16 cellular contexts compared by ENCODE assay signal in genomic region chr7:130353196-130353595, GRCh38. TPM values are rescaled to one million over a fixed set of nuclear protein-coding genes. Genes with fewer than 3 reads are reported as not detected.
DNase-seq lines count a peak whose midpoint lies in the region; ATAC-seq and TF ChIP-seq lines count a peak whose summit lies in the region.
"Had no signal": no experiment of that assay in that cellular context is flagged by ENCODE, and none has a peak within 500 bp of the region (broad histone marks: within the 10 kb centered on the region; RNA-seq: fewer than 3 reads in every experiment).

No MANE protein-coding gene starts in this region.

- peak overlapping the region; percentile 11 for H2BK5ac ChIP-seq in mesenchymal stem cell (ENCODE audit: low read depth, low read length, poor library complexity, severe bottlenecking)

- ATAC-seq in heart right ventricle (no peak), Right ventricle myocardium superior (ENCODE audit: poor library complexity) (no peak), psoas muscle (no peak), GM19455 (IDR thresholded peaks at IDR 0.05; ENCODE audit: unreplicated experiment) (no peak), GM21737 (IDR thresholded peaks at IDR 0.05; ENCODE audit: unreplicated experiment) (no peak)
- ATAC-seq: WTC11 had no signal

- H3K4ac ChIP-seq in mesenchymal stem cell (ENCODE audit: low read depth in 1 of 2, low read length in 2 of 2): peak overlapping the region; percentile 95 to 97

- peak overlapping the region in 6 of 10 donors; percentile 9 to 77 (median 58) for H3K27ac ChIP-seq in heart right ventricle
- peak overlapping the region; percentile 58 for H3K27ac ChIP-seq in SJSA1
- H3K27ac ChIP-seq in mesenchymal stem cell (ENCODE audit: low read length, poor library complexity, severe bottlenecking): peak overlapping the region; percentile 51
- H3K27ac ChIP-seq in transverse colon: peak overlapping the region in 3 of 4 donors; percentile 62 to 68 (median 66)
- no peak overlapping the region for H3K27ac ChIP-seq in psoas muscle
- H3K27ac ChIP-seq: cardiac muscle cell had no signal

- H2AK5ac ChIP-seq in mesenchymal stem cell (ENCODE audit: low read length, severe bottlenecking): peak overlapping the region; percentile 63

- peak overlapping the region; percentile 96 for H4K8ac ChIP-seq in mesenchymal stem cell (ENCODE audit: low read length)

- H3K27me3 ChIP-seq in heart right ventricle (peaks cover 0 to 6% (median 0%) of the 10 kb centered on the region in 7 donors), SJSA1 (replicated peaks) (no peaks in the 10 kb centered on the region), mesenchymal stem cell (ENCODE audit: control insufficient read depth in 1 of 2, insufficient read depth in 1 of 2, low read length in 2 of 2) (no peaks in the 10 kb centered on the region), transverse colon (no peaks in the 10 kb centered on the region), psoas muscle (ENCODE audit: insufficient read depth in 3 of 3, low read length in 2 of 3) (peaks cover 0 to 19% (median 2%) of the 10 kb centered on the region in 3 donors)
- H3K27me3 ChIP-seq: cardiac muscle cell had no signal

- H2AFZ ChIP-seq in mesenchymal stem cell (ENCODE audit: low read depth, low read length): no peak overlapping the region

- H3K9me3 ChIP-seq in heart right ventricle: no peaks in the 10 kb centered on the region
- no peaks in the 10 kb centered on the region for H3K9me3 ChIP-seq in SJSA1 (replicated peaks)
- H3K9me3 ChIP-seq in mesenchymal stem cell (ENCODE audit: control insufficient read depth, low read length): no peaks in the 10 kb centered on the region
- H3K9me3 ChIP-seq in transverse colon: no peaks in the 10 kb centered on the region
- no peaks in the 10 kb centered on the region for H3K9me3 ChIP-seq in psoas muscle

- H2BK120ac ChIP-seq in mesenchymal stem cell (ENCODE audit: low read depth, low read length): peak overlapping the region; percentile 81

- peak overlapping the region; percentile 93 for H4K91ac ChIP-seq in mesenchymal stem cell (ENCODE audit: low read length)

- intact Hi-C loops in heart right ventricle (cut with DNase I) (loop anchor here in 3 of 10 donors (5.0 to 10.0 kb wide), 3 partner anchors 76 to 82 kb away; no protein-coding TSS in a partner anchor), Right ventricle myocardium superior (cut with DNase I) (no loop called here), transverse colon (cut with DNase I; ENCODE audit: low total_unique reads) (loop anchor here (2.0 kb wide), 1 partner anchor 42 kb away; no protein-coding TSS in a partner anchor), psoas muscle (cut with DNase I) (loop anchor here in 1 of 2 donors (10.0 kb wide), 1 partner anchor 78 kb away; no protein-coding TSS in a partner anchor)

- peak overlapping the region; percentile 97 for H2BK15ac ChIP-seq in mesenchymal stem cell (ENCODE audit: low read depth, poor library complexity, severe bottlenecking)

- H3K14ac ChIP-seq in mesenchymal stem cell (ENCODE audit: low read length in 2 of 2): peak overlapping the region in 1 of 2 experiments; percentile 88

- H3K9ac ChIP-seq in mesenchymal stem cell (ENCODE audit: low read length): peak overlapping the region; percentile 75

- H3K23ac ChIP-seq in mesenchymal stem cell (ENCODE audit: low read length in 2 of 2): peak overlapping the region in 1 of 2 experiments; percentile 89

- no peak for TF ChIP-seq CTCF in heart right ventricle (IDR thresholded peaks at IDR 0.05)
- no peak for TF ChIP-seq CTCF in transverse colon (IDR thresholded peaks at IDR 0.05)
- TF ChIP-seq CTCF in psoas muscle (IDR thresholded peaks at IDR 0.05): no peak

- TF ChIP-seq POLR2A in transverse colon (IDR thresholded peaks at IDR 0.05): no peak

- H3K4me1 ChIP-seq in heart right ventricle: peaks cover 0 to 50% (median 31%) of the 10 kb centered on the region in 9 donors
- H3K4me1 ChIP-seq in SJSA1 (replicated peaks): peaks cover 72% of the 10 kb centered on the region
- peaks cover 46% of the 10 kb centered on the region for H3K4me1 ChIP-seq in mesenchymal stem cell (ENCODE audit: control insufficient read depth, insufficient read depth, low read depth, low read length)
- peaks cover 4 to 31% (median 8%) of the 10 kb centered on the region in 4 donors for H3K4me1 ChIP-seq in transverse colon
- H3K4me1 ChIP-seq in psoas muscle: no peaks in the 10 kb centered on the region

- DNase-seq in heart right ventricle (no peak), Right ventricle myocardium superior (no peak), SJSA1 (ENCODE audit: low read depth in 1 of 2, low spot score in 2 of 2) (no peak), mesenchymal stem cell (no peak), transverse colon (no peak), psoas muscle (no peak)
- DNase-seq: activated naive CD4-positive, alpha-beta T cell treated with Interleukin-2 at 50 U/mL for 16 hours; AML-193; Karpas-422 had no signal

- H3K36me3 ChIP-seq in heart right ventricle (no peaks in the 10 kb centered on the region), SJSA1 (no peaks in the 10 kb centered on the region), mesenchymal stem cell (ENCODE audit: control insufficient read depth in 1 of 2, insufficient read depth in 2 of 2, low read depth in 1 of 2, low read length in 2 of 2) (no peaks in the 10 kb centered on the region), transverse colon (no peaks in the 10 kb centered on the region), psoas muscle (ENCODE audit: insufficient read depth in 1 of 2, low read depth in 1 of 2) (no peaks in the 10 kb centered on the region)
- H3K36me3 ChIP-seq: cardiac muscle cell had no signal

- in situ Hi-C loops in transverse colon (cut with MboI; ENCODE audit: low pct_ligation_motif_present in 1 of 4, low pct_unique_long_range_greater_than_20kb in 1 of 4, low sequenced_read_pairs in 3 of 4): no loop called here

- no peak overlapping the region for H3K4me2 ChIP-seq in mesenchymal stem cell (ENCODE audit: low read length, poor library complexity, severe bottlenecking)

- WGBS in heart right ventricle, 2 donors: 85 to 90% methylated on average over 7 of the region's 7 CpGs
- 97% methylated on average over 7 of the region's 7 CpGs for WGBS in mesenchymal stem cell
- WGBS in transverse colon (ENCODE audit: low coverage in 1 of 2), 2 donors: 77 to 93% methylated on average over 6 to 7 of the region's 7 CpGs
- WGBS in psoas muscle, 3 donors: 41 to 65% (median 46%) methylated on average over 7 of the region's 7 CpGs

- H3K4me3 ChIP-seq in heart right ventricle (no peak overlapping the region), SJSA1 (no peak overlapping the region), mesenchymal stem cell (ENCODE audit: insufficient read depth in 1 of 2, low read depth in 1 of 2, low read length in 2 of 2) (no peak overlapping the region), transverse colon (no peak overlapping the region), psoas muscle (no peak overlapping the region)
- H3K4me3 ChIP-seq: cardiac muscle cell had no signal

- no peak for TF ChIP-seq EP300 in transverse colon (IDR thresholded peaks at IDR 0.05; ENCODE audit: low read depth)

- H3K18ac ChIP-seq in mesenchymal stem cell (ENCODE audit: low read depth in 1 of 2, low read length in 2 of 2): peak overlapping the region; percentile 95 to 97

- H2BK12ac ChIP-seq in mesenchymal stem cell (ENCODE audit: low read length in 2 of 2): peak overlapping the region; percentile 83 to 99

- H3K79me1 ChIP-seq in mesenchymal stem cell (replicated peaks; ENCODE audit: low read length, poor library complexity, severe bottlenecking): no peaks in the 10 kb centered on the region

RNA-seq across cellular contexts. Expression of gene CPA5, which starts 8.6 kb away (rescaled TPM):
- total RNA-seq in heart right ventricle (not detected), Right ventricle myocardium superior (not detected), transverse colon (not detected), psoas muscle (1 to 10 TPM in 2 of 4 donors, under 1 TPM in 1, not detected in 1; 0.73 to 5.2 (median 1.7) TPM)
- polyA plus RNA-seq in heart right ventricle (under 1 TPM in 1 of 2 donors, not detected in 1; 0.06 TPM), psoas muscle (1 to 10 TPM in 1 of 3 donors, under 1 TPM in 2; 0.42 to 1.3 (median 0.48) TPM)
- 0.87 TPM in 1 of 2 replicates, not detected in the other for total RNA-seq in SJSA1 (2014; rRNA removed; shearing (Covaris generic))
- polyA plus RNA-seq in mesenchymal stem cell (2013, experiment 1 of 2): 0.26 TPM
- polyA plus RNA-seq in mesenchymal stem cell (2013, experiment 2 of 2): 0.14 TPM
- total RNA-seq: cardiac muscle cell, endothelial cell of umbilical vein, lung microvascular endothelial cell, progenitor cell of endocrine pancreas, WTC11 had no signal
- polyA plus RNA-seq: endothelial cell of umbilical vein had no signal

RNA-seq across cellular contexts. Expression of gene CPA1, which starts 27.1 kb away (rescaled TPM):
- 1 to 10 TPM in 7 of 10 donors, not detected in 3; 2.3 to 3.8 (median 2.8) TPM for total RNA-seq in heart right ventricle
- under 1 TPM in 1 of 2 donors, not detected in 1; 0.35 TPM for polyA plus RNA-seq in heart right ventricle
- total RNA-seq in Right ventricle myocardium superior: not detected
- not detected in 2 replicates for total RNA-seq in SJSA1 (2014; rRNA removed; shearing (Covaris generic))
- 0.12 TPM for polyA plus RNA-seq in mesenchymal stem cell (2013, experiment 1 of 2)
- polyA plus RNA-seq in mesenchymal stem cell (2013, experiment 2 of 2): 0.29 TPM
- not detected for total RNA-seq in transverse colon
- 1 to 10 TPM in 3 of 4 donors, under 1 TPM in 1; 0.52 to 4.6 (median 1.3) TPM for total RNA-seq in psoas muscle
- 1 to 10 TPM in 1 of 3 donors, under 1 TPM in 2; 0.18 to 1.0 (median 0.56) TPM for polyA plus RNA-seq in psoas muscle
- total RNA-seq: endothelial cell of umbilical vein, lung microvascular endothelial cell had no signal
- polyA plus RNA-seq: endothelial cell of umbilical vein had no signal
